ENCODE assay signal across 1 cellular context in the genomic region with DNA sequence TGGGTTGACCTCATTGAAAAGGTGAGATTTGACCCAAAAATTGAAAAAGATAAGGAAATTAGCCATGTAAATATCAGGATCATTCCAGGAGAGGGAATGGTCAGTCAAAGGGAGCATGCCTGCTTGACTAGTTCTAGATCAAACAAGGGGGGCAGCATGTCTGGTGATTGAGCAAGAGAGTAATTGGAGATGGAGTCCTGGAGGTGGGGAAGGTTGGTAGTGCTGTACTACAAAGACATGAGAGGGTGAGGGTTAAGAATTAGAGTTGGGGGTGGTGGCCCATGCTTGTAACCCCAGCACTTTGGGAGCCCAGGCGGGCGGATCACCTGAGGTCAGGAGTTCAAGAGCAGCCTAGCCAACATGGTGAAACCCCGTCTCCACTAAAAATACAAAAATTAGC.
A peak's percentile ranks its signal among the peaks of the same experiment; 100 is the strongest.
TF ChIP-seq lines count a peak whose summit lies in the region.

No MANE protein-coding gene starts in this region.

TF ChIP-seq in HepG2, 621 proteins besides CTCF, POLR2A, EP300 and RAD21 (continued from another document and continues in another):
- TF ChIP-seq, protein P1, sequence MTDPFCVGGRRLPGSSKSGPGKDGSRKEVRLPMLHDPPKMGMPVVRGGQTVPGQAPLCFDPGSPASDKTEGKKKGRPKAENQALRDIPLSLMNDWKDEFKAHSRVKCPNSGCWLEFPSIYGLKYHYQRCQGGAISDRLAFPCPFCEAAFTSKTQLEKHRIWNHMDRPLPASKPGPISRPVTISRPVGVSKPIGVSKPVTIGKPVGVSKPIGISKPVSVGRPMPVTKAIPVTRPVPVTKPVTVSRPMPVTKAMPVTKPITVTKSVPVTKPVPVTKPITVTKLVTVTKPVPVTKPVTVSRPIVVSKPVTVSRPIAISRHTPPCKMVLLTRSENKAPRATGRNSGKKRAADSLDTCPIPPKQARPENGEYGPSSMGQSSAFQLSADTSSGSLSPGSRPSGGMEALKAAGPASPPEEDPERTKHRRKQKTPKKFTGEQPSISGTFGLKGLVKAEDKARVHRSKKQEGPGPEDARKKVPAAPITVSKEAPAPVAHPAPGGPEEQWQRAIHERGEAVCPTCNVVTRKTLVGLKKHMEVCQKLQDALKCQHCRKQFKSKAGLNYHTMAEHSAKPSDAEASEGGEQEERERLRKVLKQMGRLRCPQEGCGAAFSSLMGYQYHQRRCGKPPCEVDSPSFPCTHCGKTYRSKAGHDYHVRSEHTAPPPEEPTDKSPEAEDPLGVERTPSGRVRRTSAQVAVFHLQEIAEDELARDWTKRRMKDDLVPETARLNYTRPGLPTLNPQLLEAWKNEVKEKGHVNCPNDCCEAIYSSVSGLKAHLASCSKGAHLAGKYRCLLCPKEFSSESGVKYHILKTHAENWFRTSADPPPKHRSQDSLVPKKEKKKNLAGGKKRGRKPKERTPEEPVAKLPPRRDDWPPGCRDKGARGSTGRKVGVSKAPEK (CRISPR knock-in tag; IDR thresholded peaks at IDR 0.05; ENCODE audit: borderline replicate concordance) = no peak
- TF ChIP-seq EED (CRISPR knock-in tag; IDR thresholded peaks at IDR 0.05) = no peak
- 0 out of 2 replicates have a peak, but pooled peaks have one; percentile 27 for TF ChIP-seq ZNF350 (CRISPR knock-in tag; IDR thresholded peaks at IDR 0.05; ENCODE audit: borderline replicate concordance, low read depth)
- TF ChIP-seq, protein P2, sequence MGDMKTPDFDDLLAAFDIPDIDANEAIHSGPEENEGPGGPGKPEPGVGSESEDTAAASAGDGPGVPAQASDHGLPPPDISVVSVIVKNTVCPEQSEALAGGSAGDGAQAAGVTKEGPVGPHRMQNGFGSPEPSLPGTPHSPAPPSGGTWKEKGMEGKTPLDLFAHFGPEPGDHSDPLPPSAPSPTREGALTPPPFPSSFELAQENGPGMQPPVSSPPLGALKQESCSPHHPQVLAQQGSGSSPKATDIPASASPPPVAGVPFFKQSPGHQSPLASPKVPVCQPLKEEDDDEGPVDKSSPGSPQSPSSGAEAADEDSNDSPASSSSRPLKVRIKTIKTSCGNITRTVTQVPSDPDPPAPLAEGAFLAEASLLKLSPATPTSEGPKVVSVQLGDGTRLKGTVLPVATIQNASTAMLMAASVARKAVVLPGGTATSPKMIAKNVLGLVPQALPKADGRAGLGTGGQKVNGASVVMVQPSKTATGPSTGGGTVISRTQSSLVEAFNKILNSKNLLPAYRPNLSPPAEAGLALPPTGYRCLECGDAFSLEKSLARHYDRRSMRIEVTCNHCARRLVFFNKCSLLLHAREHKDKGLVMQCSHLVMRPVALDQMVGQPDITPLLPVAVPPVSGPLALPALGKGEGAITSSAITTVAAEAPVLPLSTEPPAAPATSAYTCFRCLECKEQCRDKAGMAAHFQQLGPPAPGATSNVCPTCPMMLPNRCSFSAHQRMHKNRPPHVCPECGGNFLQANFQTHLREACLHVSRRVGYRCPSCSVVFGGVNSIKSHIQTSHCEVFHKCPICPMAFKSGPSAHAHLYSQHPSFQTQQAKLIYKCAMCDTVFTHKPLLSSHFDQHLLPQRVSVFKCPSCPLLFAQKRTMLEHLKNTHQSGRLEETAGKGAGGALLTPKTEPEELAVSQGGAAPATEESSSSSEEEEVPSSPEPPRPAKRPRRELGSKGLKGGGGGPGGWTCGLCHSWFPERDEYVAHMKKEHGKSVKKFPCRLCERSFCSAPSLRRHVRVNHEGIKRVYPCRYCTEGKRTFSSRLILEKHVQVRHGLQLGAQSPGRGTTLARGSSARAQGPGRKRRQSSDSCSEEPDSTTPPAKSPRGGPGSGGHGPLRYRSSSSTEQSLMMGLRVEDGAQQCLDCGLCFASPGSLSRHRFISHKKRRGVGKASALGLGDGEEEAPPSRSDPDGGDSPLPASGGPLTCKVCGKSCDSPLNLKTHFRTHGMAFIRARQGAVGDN (CRISPR knock-in tag; IDR thresholded peaks at IDR 0.05) = peak; percentile 31; the same call in 1 of the 2 replicates
- no peak for TF ChIP-seq ZNF101 (CRISPR knock-in tag; IDR thresholded peaks at IDR 0.05; ENCODE audit: borderline replicate concordance, low read depth)
- peak; percentile 95 for TF ChIP-seq SIX1 (CRISPR knock-in tag; IDR thresholded peaks at IDR 0.05; ENCODE audit: borderline replicate concordance)
- TF ChIP-seq, protein P3, sequence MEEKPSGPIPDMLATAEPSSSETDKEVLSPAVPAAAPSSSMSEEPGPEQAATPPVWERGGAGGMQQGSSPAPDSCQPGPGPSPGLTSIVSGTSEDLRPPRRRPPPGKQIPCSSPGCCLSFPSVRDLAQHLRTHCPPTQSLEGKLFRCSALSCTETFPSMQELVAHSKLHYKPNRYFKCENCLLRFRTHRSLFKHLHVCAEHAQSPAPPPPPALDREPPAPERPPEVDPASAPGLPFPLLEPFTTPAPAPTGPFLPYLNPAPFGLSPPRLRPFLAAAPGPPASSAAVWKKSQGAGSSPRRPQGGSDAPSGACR (CRISPR knock-in tag; IDR thresholded peaks at IDR 0.05) = no peak
- no peak for TF ChIP-seq SNRNP70 (IDR thresholded peaks at IDR 0.05; ENCODE audit: low read depth, low read length)
- TF ChIP-seq ZMYM4 (CRISPR knock-in tag; IDR thresholded peaks at IDR 0.05) = peak; percentile 72; the same call in 1 of the 2 replicates
- TF ChIP-seq MBD4 (IDR thresholded peaks at IDR 0.05; ENCODE audit: borderline replicate concordance, low read length) = no peak
- peak; percentile 70; the same call in 1 of the 2 replicates for TF ChIP-seq ZNF138 (CRISPR knock-in tag; IDR thresholded peaks at IDR 0.05; ENCODE audit: low read depth)
- no peak for TF ChIP-seq DPF2 (CRISPR knock-in tag; IDR thresholded peaks at IDR 0.05; ENCODE audit: borderline replicate concordance, low read depth)
- TF ChIP-seq, protein P4, sequence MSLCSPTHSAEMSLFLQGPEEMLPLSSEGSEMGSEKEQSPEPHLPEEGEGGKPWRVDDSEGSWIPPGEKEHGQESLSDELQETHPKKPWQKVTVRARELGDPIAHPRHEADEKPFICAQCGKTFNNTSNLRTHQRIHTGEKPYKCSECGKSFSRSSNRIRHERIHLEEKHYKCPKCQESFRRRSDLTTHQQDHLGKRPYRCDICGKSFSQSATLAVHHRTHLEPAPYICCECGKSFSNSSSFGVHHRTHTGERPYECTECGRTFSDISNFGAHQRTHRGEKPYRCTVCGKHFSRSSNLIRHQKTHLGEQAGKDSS (CRISPR knock-in tag; IDR thresholded peaks at IDR 0.05; ENCODE audit: borderline replicate concordance, low read depth) = no peak
- TF ChIP-seq, protein P5, sequence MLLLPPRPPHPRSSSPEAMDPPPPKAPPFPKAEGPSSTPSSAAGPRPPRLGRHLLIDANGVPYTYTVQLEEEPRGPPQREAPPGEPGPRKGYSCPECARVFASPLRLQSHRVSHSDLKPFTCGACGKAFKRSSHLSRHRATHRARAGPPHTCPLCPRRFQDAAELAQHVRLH (CRISPR knock-in tag; IDR thresholded peaks at IDR 0.05; ENCODE audit: borderline replicate concordance, low read depth) = no peak
- 0 out of 2 replicates have a peak, but pooled peaks have one; percentile 30 for TF ChIP-seq ZFP90 (CRISPR knock-in tag; IDR thresholded peaks at IDR 0.05; ENCODE audit: borderline replicate concordance)
- peak; percentile 52; the same call in 1 of the 2 replicates for TF ChIP-seq MTA1 (CRISPR knock-in tag; IDR thresholded peaks at IDR 0.05; ENCODE audit: borderline replicate concordance)
- TF ChIP-seq, protein P6, sequence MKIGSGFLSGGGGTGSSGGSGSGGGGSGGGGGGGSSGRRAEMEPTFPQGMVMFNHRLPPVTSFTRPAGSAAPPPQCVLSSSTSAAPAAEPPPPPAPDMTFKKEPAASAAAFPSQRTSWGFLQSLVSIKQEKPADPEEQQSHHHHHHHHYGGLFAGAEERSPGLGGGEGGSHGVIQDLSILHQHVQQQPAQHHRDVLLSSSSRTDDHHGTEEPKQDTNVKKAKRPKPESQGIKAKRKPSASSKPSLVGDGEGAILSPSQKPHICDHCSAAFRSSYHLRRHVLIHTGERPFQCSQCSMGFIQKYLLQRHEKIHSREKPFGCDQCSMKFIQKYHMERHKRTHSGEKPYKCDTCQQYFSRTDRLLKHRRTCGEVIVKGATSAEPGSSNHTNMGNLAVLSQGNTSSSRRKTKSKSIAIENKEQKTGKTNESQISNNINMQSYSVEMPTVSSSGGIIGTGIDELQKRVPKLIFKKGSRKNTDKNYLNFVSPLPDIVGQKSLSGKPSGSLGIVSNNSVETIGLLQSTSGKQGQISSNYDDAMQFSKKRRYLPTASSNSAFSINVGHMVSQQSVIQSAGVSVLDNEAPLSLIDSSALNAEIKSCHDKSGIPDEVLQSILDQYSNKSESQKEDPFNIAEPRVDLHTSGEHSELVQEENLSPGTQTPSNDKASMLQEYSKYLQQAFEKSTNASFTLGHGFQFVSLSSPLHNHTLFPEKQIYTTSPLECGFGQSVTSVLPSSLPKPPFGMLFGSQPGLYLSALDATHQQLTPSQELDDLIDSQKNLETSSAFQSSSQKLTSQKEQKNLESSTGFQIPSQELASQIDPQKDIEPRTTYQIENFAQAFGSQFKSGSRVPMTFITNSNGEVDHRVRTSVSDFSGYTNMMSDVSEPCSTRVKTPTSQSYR (CRISPR knock-in tag; IDR thresholded peaks at IDR 0.05; ENCODE audit: borderline replicate concordance) = peak; percentile 56; the same call in 1 of the 2 replicates
- TF ChIP-seq, protein P7, sequence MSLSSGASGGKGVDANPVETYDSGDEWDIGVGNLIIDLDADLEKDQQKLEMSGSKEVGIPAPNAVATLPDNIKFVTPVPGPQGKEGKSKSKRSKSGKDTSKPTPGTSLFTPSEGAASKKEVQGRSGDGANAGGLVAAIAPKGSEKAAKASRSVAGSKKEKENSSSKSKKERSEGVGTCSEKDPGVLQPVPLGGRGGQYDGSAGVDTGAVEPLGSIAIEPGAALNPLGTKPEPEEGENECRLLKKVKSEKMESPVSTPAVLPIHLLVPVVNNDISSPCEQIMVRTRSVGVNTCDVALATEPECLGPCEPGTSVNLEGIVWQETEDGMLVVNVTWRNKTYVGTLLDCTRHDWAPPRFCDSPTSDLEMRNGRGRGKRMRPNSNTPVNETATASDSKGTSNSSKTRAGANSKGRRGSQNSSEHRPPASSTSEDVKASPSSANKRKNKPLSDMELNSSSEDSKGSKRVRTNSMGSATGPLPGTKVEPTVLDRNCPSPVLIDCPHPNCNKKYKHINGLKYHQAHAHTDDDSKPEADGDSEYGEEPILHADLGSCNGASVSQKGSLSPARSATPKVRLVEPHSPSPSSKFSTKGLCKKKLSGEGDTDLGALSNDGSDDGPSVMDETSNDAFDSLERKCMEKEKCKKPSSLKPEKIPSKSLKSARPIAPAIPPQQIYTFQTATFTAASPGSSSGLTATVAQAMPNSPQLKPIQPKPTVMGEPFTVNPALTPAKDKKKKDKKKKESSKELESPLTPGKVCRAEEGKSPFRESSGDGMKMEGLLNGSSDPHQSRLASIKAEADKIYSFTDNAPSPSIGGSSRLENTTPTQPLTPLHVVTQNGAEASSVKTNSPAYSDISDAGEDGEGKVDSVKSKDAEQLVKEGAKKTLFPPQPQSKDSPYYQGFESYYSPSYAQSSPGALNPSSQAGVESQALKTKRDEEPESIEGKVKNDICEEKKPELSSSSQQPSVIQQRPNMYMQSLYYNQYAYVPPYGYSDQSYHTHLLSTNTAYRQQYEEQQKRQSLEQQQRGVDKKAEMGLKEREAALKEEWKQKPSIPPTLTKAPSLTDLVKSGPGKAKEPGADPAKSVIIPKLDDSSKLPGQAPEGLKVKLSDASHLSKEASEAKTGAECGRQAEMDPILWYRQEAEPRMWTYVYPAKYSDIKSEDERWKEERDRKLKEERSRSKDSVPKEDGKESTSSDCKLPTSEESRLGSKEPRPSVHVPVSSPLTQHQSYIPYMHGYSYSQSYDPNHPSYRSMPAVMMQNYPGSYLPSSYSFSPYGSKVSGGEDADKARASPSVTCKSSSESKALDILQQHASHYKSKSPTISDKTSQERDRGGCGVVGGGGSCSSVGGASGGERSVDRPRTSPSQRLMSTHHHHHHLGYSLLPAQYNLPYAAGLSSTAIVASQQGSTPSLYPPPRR (CRISPR knock-in tag; IDR thresholded peaks at IDR 0.05; ENCODE audit: borderline replicate concordance) = 0 out of 2 replicates have a peak, but pooled peaks have one; percentile 37
- no peak for TF ChIP-seq SUZ12 (IDR thresholded peaks at IDR 0.05; ENCODE audit: low read depth, low read length)
- 0 out of 2 replicates have a peak, but pooled peaks have one; percentile 47 for TF ChIP-seq JUNB (CRISPR knock-in tag; IDR thresholded peaks at IDR 0.05; ENCODE audit: borderline replicate concordance)
- 0 out of 2 replicates have a peak, but pooled peaks have one; percentile 43 for TF ChIP-seq FOXJ3 (CRISPR knock-in tag; IDR thresholded peaks at IDR 0.05; ENCODE audit: borderline replicate concordance)
- no peak for TF ChIP-seq ZFYVE20 (CRISPR knock-in tag; IDR thresholded peaks at IDR 0.05; ENCODE audit: borderline replicate concordance, low read depth)
- no peak for TF ChIP-seq FOXO1 (CRISPR knock-in tag; IDR thresholded peaks at IDR 0.05)
- TF ChIP-seq TEAD3 (CRISPR knock-in tag; optimal IDR thresholded peaks at IDR 0.05; ENCODE audit: borderline replicate concordance) = peak; percentile 75
- no peak for TF ChIP-seq NRL (CRISPR knock-in tag; IDR thresholded peaks at IDR 0.05; ENCODE audit: borderline replicate concordance)
- no peak for TF ChIP-seq ZNF678 (CRISPR knock-in tag; IDR thresholded peaks at IDR 0.05)
- TF ChIP-seq, protein P8, sequence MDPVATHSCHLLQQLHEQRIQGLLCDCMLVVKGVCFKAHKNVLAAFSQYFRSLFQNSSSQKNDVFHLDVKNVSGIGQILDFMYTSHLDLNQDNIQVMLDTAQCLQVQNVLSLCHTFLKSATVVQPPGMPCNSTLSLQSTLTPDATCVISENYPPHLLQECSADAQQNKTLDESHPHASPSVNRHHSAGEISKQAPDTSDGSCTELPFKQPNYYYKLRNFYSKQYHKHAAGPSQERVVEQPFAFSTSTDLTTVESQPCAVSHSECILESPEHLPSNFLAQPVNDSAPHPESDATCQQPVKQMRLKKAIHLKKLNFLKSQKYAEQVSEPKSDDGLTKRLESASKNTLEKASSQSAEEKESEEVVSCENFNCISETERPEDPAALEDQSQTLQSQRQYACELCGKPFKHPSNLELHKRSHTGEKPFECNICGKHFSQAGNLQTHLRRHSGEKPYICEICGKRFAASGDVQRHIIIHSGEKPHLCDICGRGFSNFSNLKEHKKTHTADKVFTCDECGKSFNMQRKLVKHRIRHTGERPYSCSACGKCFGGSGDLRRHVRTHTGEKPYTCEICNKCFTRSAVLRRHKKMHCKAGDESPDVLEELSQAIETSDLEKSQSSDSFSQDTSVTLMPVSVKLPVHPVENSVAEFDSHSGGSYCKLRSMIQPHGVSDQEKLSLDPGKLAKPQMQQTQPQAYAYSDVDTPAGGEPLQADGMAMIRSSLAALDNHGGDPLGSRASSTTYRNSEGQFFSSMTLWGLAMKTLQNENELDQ (CRISPR knock-in tag; IDR thresholded peaks at IDR 0.05; ENCODE audit: borderline replicate concordance) = no peak
- TF ChIP-seq, protein P9, sequence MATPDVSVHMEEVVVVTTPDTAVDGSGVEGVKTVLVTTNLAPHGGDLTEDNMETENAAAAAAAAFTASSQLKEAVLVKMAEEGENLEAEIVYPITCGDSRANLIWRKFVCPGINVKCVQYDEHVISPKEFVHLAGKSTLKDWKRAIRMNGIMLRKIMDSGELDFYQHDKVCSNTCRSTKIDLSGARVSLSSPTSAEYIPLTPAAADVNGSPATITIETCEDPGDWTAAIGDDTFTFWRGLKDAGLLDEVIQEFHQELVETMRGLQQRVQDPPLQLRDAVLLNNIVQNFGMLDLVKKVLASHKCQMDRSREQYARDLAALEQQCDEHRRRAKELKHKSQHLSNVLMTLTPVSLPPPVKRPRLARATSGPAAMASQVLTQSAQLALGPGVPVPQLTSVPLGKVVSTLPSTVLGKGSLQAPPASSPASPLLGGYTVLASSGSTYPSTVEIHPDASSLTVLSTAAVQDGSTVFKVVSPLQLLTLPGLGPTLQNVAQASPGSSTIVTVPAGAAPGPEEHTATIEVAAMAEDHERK (CRISPR knock-in tag; IDR thresholded peaks at IDR 0.05; ENCODE audit: low read depth) = no peak
- no peak for TF ChIP-seq ZNF251 (CRISPR knock-in tag; IDR thresholded peaks at IDR 0.05)
